ENCODE assay signal across 22 cellular contexts in genomic region chr14:32584079-32584478, GRCh38.
"Had no signal": no experiment of that assay in that cellular context is flagged by ENCODE, and none has a peak within 500 bp of the region (broad histone marks: within the 10 kb centered on the region; RNA-seq: fewer than 3 reads in every experiment).

No MANE protein-coding gene starts in this region.

- H3K36me3 ChIP-seq: SJSA1 had no signal

- H3K9ac ChIP-seq: KMS-11 had no signal

- H3K4me3 Mint-ChIP-seq: activated CD8-positive, alpha-beta T cell treated with anti-CD3 and anti-CD28 coated beads for 36 hours; activated naive CD4-positive, alpha-beta T cell treated with anti-CD3 and anti-CD28 coated beads, Interleukin-2, amount 50 U/mL, for 24 hours; central memory CD8-positive, alpha-beta T cell; T-helper 1 cell treated with Interleukin-12 subunit alpha and Interleukin-12 subunit beta and Interleukin-4 antibody, amounts not matched to agents 30 μg/mL and 1 μg/mL, for 36 hours had no signal

- H3K9me3 Mint-ChIP-seq: activated CD8-positive, alpha-beta T cell treated with anti-CD3 and anti-CD28 coated beads for 36 hours; activated naive CD4-positive, alpha-beta T cell treated with anti-CD3 and anti-CD28 coated beads, Interleukin-2, amount 50 U/mL, for 24 hours; T-helper 1 cell treated with Interleukin-12 subunit alpha and Interleukin-12 subunit beta and Interleukin-4 antibody, amounts not matched to agents 30 μg/mL and 1 μg/mL, for 36 hours had no signal

- H3K4me3 ChIP-seq: SJSA1 had no signal

- H3K4me2 ChIP-seq: KMS-11 had no signal

- ATAC-seq: activated CD4-positive, CD25-positive, alpha-beta regulatory T cell treated with anti-CD3 and anti-CD28 coated beads, Interleukin-2, amount 50 U/mL, for 24 hours; activated CD8-positive, alpha-beta T cell treated with anti-CD3 and anti-CD28 coated beads for 36 hours; PC-3; Right ventricle myocardium inferior; SK-N-SH treated with all-trans-retinoic acid at 6 μM for 48 hours had no signal

- H3K4me1 Mint-ChIP-seq: activated naive CD4-positive, alpha-beta T cell treated with anti-CD3 and anti-CD28 coated beads, Interleukin-2, amount 50 U/mL, for 24 hours; central memory CD8-positive, alpha-beta T cell had no signal

- H3K27ac Mint-ChIP-seq: activated CD8-positive, alpha-beta T cell treated with anti-CD3 and anti-CD28 coated beads for 36 hours; activated naive CD4-positive, alpha-beta T cell treated with anti-CD3 and anti-CD28 coated beads, Interleukin-2, amount 50 U/mL, for 24 hours; T-helper 1 cell treated with Interleukin-12 subunit alpha and Interleukin-12 subunit beta and Interleukin-4 antibody, amounts not matched to agents 30 μg/mL and 1 μg/mL, for 36 hours had no signal

- H3K27me3 Mint-ChIP-seq: activated CD8-positive, alpha-beta T cell treated with anti-CD3 and anti-CD28 coated beads for 36 hours; activated naive CD4-positive, alpha-beta T cell treated with anti-CD3 and anti-CD28 coated beads, Interleukin-2, amount 50 U/mL, for 24 hours; central memory CD8-positive, alpha-beta T cell had no signal

- DNase-seq: activated CD4-positive, alpha-beta T cell treated with anti-CD3 and anti-CD28 coated beads for 4 hours; activated CD8-positive, alpha-beta memory T cell treated with anti-CD3 and anti-CD28 coated beads, Interleukin-2, amount 50 U/mL, for 4 hours; activated CD8-positive, alpha-beta T cell treated with anti-CD3 and anti-CD28 coated beads for 36 hours; activated naive CD4-positive, alpha-beta T cell; aorta; NCI-H1092 treated with DMSO at 0.1 percent for 48 hours; NCI-H1436; NCI-H1694 treated with DMSO at 0.1 percent for 48 hours; NCI-H2029 treated with DMSO at 0.1 percent for 48 hours; NCI-H345; NCI-H510A treated with DMSO at 0.1 percent for 48 hours; NCI-H69; PC-3; SW 1271 had no signal

- H3K4me1 ChIP-seq: SJSA1 had no signal

- H3K27ac ChIP-seq: KMS-11, SJSA1 had no signal

- H3K27me3 ChIP-seq: SJSA1 had no signal
